Comparison of ENCODE assay signal across 21 cellular contexts in the genomic region with DNA sequence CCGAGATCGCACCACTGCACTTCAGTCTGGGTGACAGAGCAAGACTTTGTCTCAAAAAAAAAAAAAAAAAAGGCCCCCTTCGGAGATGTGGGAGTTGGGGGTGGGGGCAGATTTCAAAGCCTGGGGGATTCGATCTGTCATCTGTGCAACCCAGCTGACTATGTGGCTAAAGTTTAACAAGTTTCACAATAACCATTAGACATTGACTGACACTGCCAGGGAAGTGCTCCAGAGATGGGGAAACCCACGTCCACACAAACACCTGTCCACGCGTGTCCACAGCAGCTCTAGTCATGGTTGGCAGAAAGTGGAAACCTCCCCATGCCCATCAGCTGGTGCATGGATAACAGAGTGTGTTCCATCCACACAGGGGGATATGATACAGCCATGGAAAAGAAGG.
"Had no signal": no experiment of that assay in that cellular context is flagged by ENCODE, and none has a peak within 500 bp of the region (broad histone marks: within the 10 kb centered on the region; RNA-seq: fewer than 3 reads in every experiment).

No MANE protein-coding gene starts in this region.

- H3K36me3 ChIP-seq: esophagus muscularis mucosa, right atrium auricular region, transverse colon, vagina had no signal

- DNase-seq: activated CD4-positive, alpha-beta T cell treated with anti-CD3 and anti-CD28 coated beads, Interleukin-2, amount 50 U/mL, for 4 hours; activated CD4-positive, CD25-positive, alpha-beta regulatory T cell treated with anti-CD3 and anti-CD28 coated beads, Interleukin-2, amount 50 U/mL, for 72 hours; activated naive CD4-positive, alpha-beta T cell; activated T-cell treated with anti-CD3 and anti-CD28 coated beads for 4 hours; anterior cingulate cortex; cortex of kidney; effector CD4-positive, alpha-beta T cell; islet precursor cell; left ventricle myocardium superior; natural killer cell; nucleus accumbens; stimulated activated CD4-positive, alpha-beta T cell treated with anti-CD3 and anti-CD28 coated beads, Interleukin-4, amount 100 ng/mL, for 4 hours; stimulated activated CD8-positive, alpha-beta memory T cell treated with anti-CD3 and anti-CD28 coated beads, Interleukin-4, amount 100 ng/mL, for 48 hours; stimulated activated naive CD4-positive, alpha-beta T cell treated with Interleukin-2 at 50 U/mL for 16 hours; substantia nigra; T1000; transverse colon had no signal

- H3K9me3 ChIP-seq: esophagus muscularis mucosa, right atrium auricular region, transverse colon, vagina had no signal

- ATAC-seq: left ventricle myocardium superior, natural killer cell had no signal

- H3K27me3 ChIP-seq: right atrium auricular region, vagina had no signal

- H3K4me3 ChIP-seq: esophagus muscularis mucosa, right atrium auricular region, skin epidermis, transverse colon, vagina had no signal

- H3K4me1 ChIP-seq: esophagus muscularis mucosa, right atrium auricular region, transverse colon, vagina had no signal

- H3K27ac ChIP-seq: esophagus muscularis mucosa, right atrium auricular region, skin epidermis, transverse colon, vagina had no signal
